In the genomic region with DNA sequence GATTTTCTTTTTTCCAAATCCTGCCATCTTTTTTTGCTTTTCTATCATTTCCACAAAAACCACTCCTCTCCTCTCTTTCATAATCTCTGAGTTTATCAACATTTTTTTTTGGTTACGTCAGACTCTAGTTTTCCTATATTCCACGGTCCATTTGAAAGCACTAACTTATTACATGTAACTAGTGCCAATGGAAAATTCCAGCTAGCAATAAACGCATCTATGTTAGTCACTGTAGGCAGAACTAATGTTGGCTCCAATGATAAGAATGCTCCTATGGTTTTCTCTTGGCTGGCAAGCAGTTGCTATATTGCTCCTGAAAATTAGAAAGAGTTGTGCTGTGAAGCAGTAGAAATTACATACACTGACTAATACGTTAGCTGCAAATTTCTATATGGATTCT, we compare ENCODE assay signal across 18 cellular contexts.
DNase-seq lines count a peak whose midpoint lies in the region; ATAC-seq, FAIRE-seq and TF ChIP-seq lines count a peak whose summit lies in the region.
"Had no signal": no experiment of that assay in that cellular context is flagged by ENCODE, and none has a peak within 500 bp of the region (broad histone marks: within the 10 kb centered on the region; RNA-seq: fewer than 3 reads in every experiment).

No MANE protein-coding gene starts in this region.

- DNase-seq in G401 (ENCODE audit: low spot score) = peak; percentile 46
- peak; percentile 26 to 70 for DNase-seq in SJCRH30
- peak; percentile 32 for DNase-seq in retinal pigment epithelial cell (ENCODE audit: low read depth)
- DNase-seq in NCI-H2081 treated with DMSO at 0.1 percent for 48 hours (lab: John Stamatoyannopoulos, UW) = no peak
- DNase-seq in GOT3 (lab: John Stamatoyannopoulos, UW) = no peak
- DNase-seq: CD4-positive, alpha-beta T cell; DMS79 treated with DMSO at 0.1 percent for 48 hours; GF-D8; H7; MV-4-11; NCI-H1436; NCI-H2029 treated with DMSO at 0.1 percent for 48 hours; NCI-H2227 treated with DMSO at 0.1 percent for 48 hours; NCI-H526 treated with DMSO at 0.1 percent for 48 hours; PC-3 had no signal

- ATAC-seq in GM18498 (IDR thresholded peaks at IDR 0.05; ENCODE audit: unreplicated experiment) = no peak
- ATAC-seq: PC-3 had no signal

- H3K9me3 ChIP-seq in SJCRH30 (replicated peaks) = no peaks in the 10 kb centered on the region

- H3K36me3 ChIP-seq in SJCRH30 = no peaks in the 10 kb centered on the region

- no peaks in the 10 kb centered on the region for H3K27me3 ChIP-seq in SJCRH30

- peak; percentile 41 for FAIRE-seq in colon (lab: Jason Lieb, UNC)

- in situ Hi-C loops in G401 (cut with HindIII; ENCODE audit: low sequenced_read_pairs) = no loop called here

- H3K27ac ChIP-seq in SJCRH30 = peak overlapping the region; percentile 96
- H3K27ac ChIP-seq: SK-N-MC had no signal

- no peak for TF ChIP-seq CTCF in retinal pigment epithelial cell (conservative IDR thresholded peaks at IDR 0.05; ENCODE audit: low read depth, low read length)

- no peak overlapping the region for H3K4me3 ChIP-seq in SJCRH30
- no peak overlapping the region for H3K4me3 ChIP-seq in retinal pigment epithelial cell (ENCODE audit: low read length)
- H3K4me3 ChIP-seq: SK-N-MC had no signal

- H3K4me1 ChIP-seq in SJCRH30 = peaks cover 36% of the 10 kb centered on the region

Comparison
In these comparisons a context has a peak if more than half of its experiments do, and no peak if none do; other contexts are left out.
1. DNase-seq: peak in G401 (single experiment), SJCRH30 (2 of 2) and retinal pigment epithelial cell (single experiment); none in NCI-H2081 treated with DMSO at 0.1 percent for 48 hours (single experiment) and GOT3 (single experiment).